8 cellular contexts compared by ENCODE assay signal in genomic region chr16:84600343-84601229, GRCh38. TPM values are rescaled to one million over a fixed set of nuclear protein-coding genes. Genes with fewer than 3 reads are reported as not detected.
DNase-seq lines count a peak whose midpoint lies in the region; ATAC-seq and TF ChIP-seq lines count a peak whose summit lies in the region.

No MANE protein-coding gene starts in this region.

- H2AFZ ChIP-seq in GM23338 = no peak overlapping the region

- TF ChIP-seq CTCF in GM23338 (conservative IDR thresholded peaks at IDR 0.05; ENCODE audit: low read depth in 2 of 2) = no peak
- no peak for TF ChIP-seq CTCF in NB4 (IDR thresholded peaks at IDR 0.05; ENCODE audit: low read depth, low read length)
- no peak for TF ChIP-seq CTCF in astrocyte of the spinal cord (IDR thresholded peaks at IDR 0.05; ENCODE audit: low read depth, low read length)
- TF ChIP-seq CTCF in natural killer cell (IDR thresholded peaks at IDR 0.05) = no peak

- H3K9me3 Mint-ChIP-seq in GM23338 (peaks cover 3% of the 10 kb centered on the region; the same call in 2 of the 3 replicates), natural killer cell (no peaks in the 10 kb centered on the region)

- peaks cover 67% of the 10 kb centered on the region for H3K79me2 ChIP-seq in GM23338 (replicated peaks; ENCODE audit: insufficient read depth)

- TF ChIP-seq POLR2A in NB4 (IDR thresholded peaks at IDR 0.05; ENCODE audit: extremely low read depth, insufficient read length) = no peak

- H3K27ac ChIP-seq in GM23338 (ENCODE audit: low read depth) = no peak overlapping the region

- H3K4me1 Mint-ChIP-seq in GM23338 (peaks cover 71% of the 10 kb centered on the region), natural killer cell (peaks cover 35 to 42% of the 10 kb centered on the region in 2 donors)

- peaks cover 45% of the 10 kb centered on the region for H3K4me1 ChIP-seq in GM23338 (ENCODE audit: insufficient read depth)

- H3K4me2 ChIP-seq in GM23338 = peak overlapping the region; percentile 60

- H3K36me3 ChIP-seq in GM23338 (ENCODE audit: insufficient read depth) = peaks cover 4% of the 10 kb centered on the region; the same call in 1 of the 2 replicates

- H3K36me3 Mint-ChIP-seq in GM23338 (ENCODE audit: low read depth) (peaks cover 13% of the 10 kb centered on the region), natural killer cell (no peaks in the 10 kb centered on the region)

- DNase-seq in GM23338 (ENCODE audit: low spot score) = no peak
- peak; percentile 93 for DNase-seq in NB4 (ENCODE audit: low read depth)
- DNase-seq in astrocyte of the spinal cord (ENCODE audit: low read depth, low spot score) = peak; percentile 46
- no peak for DNase-seq in natural killer cell
- no peak for DNase-seq in ureter (ENCODE audit: low spot score)
- no peak for DNase-seq in NCI-H345 (lab: John Stamatoyannopoulos, UW)
- DNase-seq in NCI-H2196 (lab: John Stamatoyannopoulos, UW; ENCODE audit: unreplicated experiment) = no peak

- peaks cover 18% of the 10 kb centered on the region for H3F3A ChIP-seq in GM23338 (replicated peaks; ENCODE audit: low read depth)

- ATAC-seq in GM18519 (IDR thresholded peaks at IDR 0.05; ENCODE audit: low FRiP score, unreplicated experiment) (peak; percentile 65), GM23338 (no peak), natural killer cell (peak; percentile 54 to 59 (median 57))

- no peak overlapping the region for H3K27ac Mint-ChIP-seq in GM23338
- peak overlapping the region in 1 of 2 donors; percentile 48 for H3K27ac Mint-ChIP-seq in natural killer cell

- no peaks in the 10 kb centered on the region for H3K27me3 ChIP-seq in GM23338 (ENCODE audit: insufficient read depth)

- peaks cover 27% of the 10 kb centered on the region for H3K27me3 Mint-ChIP-seq in GM23338 (ENCODE audit: insufficient read depth, low read depth, poor library complexity)
- H3K27me3 Mint-ChIP-seq in natural killer cell (ENCODE audit: low read depth in 2 of 2) = peaks cover 27 to 28% of the 10 kb centered on the region in 2 donors

- H3K4me3 Mint-ChIP-seq in GM23338 (peak overlapping the region; percentile 30; the same call in 2 of the 3 replicates), natural killer cell (peak overlapping the region; percentile 55)

- H4K20me1 ChIP-seq in GM23338 (replicated peaks; ENCODE audit: insufficient read depth) = peaks cover 40% of the 10 kb centered on the region

- no peaks in the 10 kb centered on the region for H3K9me2 ChIP-seq in GM23338 (ENCODE audit: insufficient read depth)

- in situ Hi-C loops in astrocyte of the spinal cord (cut with HindIII; ENCODE audit: low sequenced_read_pairs) = no loop called here

- intact Hi-C loops in natural killer cell (cut with micrococcal nuclease) = no loop called here

- H3K4me3 ChIP-seq in GM23338 = no peak overlapping the region
- peak overlapping the region; percentile 26 for H3K4me3 ChIP-seq in NB4 (ENCODE audit: low read depth, low read length)
- H3K4me3 ChIP-seq in astrocyte of the spinal cord (ENCODE audit: low read depth, low read length) = no peak overlapping the region

TF ChIP-seq in GM23338, 12 proteins besides CTCF, POLR2A, EP300 and RAD21 (continues in another document):
- TF ChIP-seq ZNF114 (CRISPR knock-in tag; IDR thresholded peaks at IDR 0.05) = no peak
- no peak for TF ChIP-seq ZNF462 (CRISPR knock-in tag; IDR thresholded peaks at IDR 0.05)
- no peak for TF ChIP-seq STAT1 (IDR thresholded peaks at IDR 0.05; ENCODE audit: unreplicated experiment)
- TF ChIP-seq REST (IDR thresholded peaks at IDR 0.05; ENCODE audit: unreplicated experiment) = no peak
- TF ChIP-seq EZH2 (IDR thresholded peaks at IDR 0.05; ENCODE audit: low read depth, unreplicated experiment) = no peak

RNA-seq across cellular contexts. Expression of gene COTL1, which starts 17.3 kb away (rescaled TPM):
- total RNA-seq in GM23338 (2014; rRNA removed; shearing (Covaris generic)) = 111 and 117 TPM in 2 replicates
- polyA plus RNA-seq in GM23338 (2016; fragmentation: Nextera tagmentation; extraction: Ambion mirVana) = 165 and 166 TPM in 2 replicates
- 100 to 1,000 TPM in 2 of 3 donors, 10 to 100 TPM in 1; 43.7 to 187 (median 116) TPM for total RNA-seq in natural killer cell
- 79.6 TPM for total RNA-seq in ureter

RNA-seq across cellular contexts. Expression of gene KLHL36, which starts 47.7 kb away (rescaled TPM):
- total RNA-seq in GM23338 (2014; rRNA removed; shearing (Covaris generic)) = 54.6 and 70.4 TPM in 2 replicates
- polyA plus RNA-seq in GM23338 (2016; fragmentation: Nextera tagmentation; extraction: Ambion mirVana) = 13.4 and 15.5 TPM in 2 replicates
- 10 to 100 TPM; 47.2 to 62.3 (median 60.5) TPM for total RNA-seq in natural killer cell
- total RNA-seq in ureter = 55.9 TPM

Comparison
In these comparisons a context has a peak if more than half of its experiments do, and no peak if none do; other contexts are left out.
1. DNase-seq: peak in NB4 (single experiment) and astrocyte of the spinal cord (single experiment); none in GM23338 (single experiment), natural killer cell (single experiment), ureter (single experiment), NCI-H345 (single experiment) and NCI-H2196 (single experiment).